ENCODE assay signal across 27 cellular contexts in genomic region chr5:123502120-123502519, GRCh38.
"Had no signal": no experiment of that assay in that cellular context is flagged by ENCODE, and none has a peak within 500 bp of the region (broad histone marks: within the 10 kb centered on the region; RNA-seq: fewer than 3 reads in every experiment).

No MANE protein-coding gene starts in this region.

- H3K9me3 Mint-ChIP-seq: naive thymus-derived CD4-positive, alpha-beta T cell; natural killer cell treated with Interleukin-12 subunit alpha and Interleukin-12 subunit beta and Interleukin-15 and Interleukin-18, amount 100 ng/mL, for 72 hours; stimulated activated effector memory CD8-positive, alpha-beta T cell treated with anti-CD3 and anti-CD28 coated beads, Interleukin-12 subunit alpha, Interleukin-12 subunit beta, amount 100 ng/mL, for 72 hours; stimulated activated naive CD8-positive, alpha-beta T cell treated with anti-CD3 and anti-CD28 coated beads, Interleukin-15, Interleukin-2, amounts not matched to agents 100 ng/mL and 50 ng/mL, for 24 hours; type B pancreatic cell had no signal

- H3K27me3 Mint-ChIP-seq: stimulated activated naive CD8-positive, alpha-beta T cell treated with anti-CD3 and anti-CD28 coated beads, Interleukin-15, Interleukin-2, amounts not matched to agents 100 ng/mL and 50 ng/mL, for 24 hours had no signal

- H3K4me3 Mint-ChIP-seq: naive thymus-derived CD4-positive, alpha-beta T cell; natural killer cell treated with Interleukin-12 subunit alpha and Interleukin-12 subunit beta and Interleukin-15 and Interleukin-18, amount 100 ng/mL, for 72 hours; stimulated activated effector memory CD8-positive, alpha-beta T cell treated with anti-CD3 and anti-CD28 coated beads, Interleukin-12 subunit alpha, Interleukin-12 subunit beta, amount 100 ng/mL, for 72 hours; stimulated activated naive CD8-positive, alpha-beta T cell treated with anti-CD3 and anti-CD28 coated beads, Interleukin-15, Interleukin-2, amounts not matched to agents 100 ng/mL and 50 ng/mL, for 24 hours; type B pancreatic cell had no signal

- H3K27ac Mint-ChIP-seq: natural killer cell treated with Interleukin-12 subunit alpha and Interleukin-12 subunit beta and Interleukin-15 and Interleukin-18, amount 100 ng/mL, for 72 hours; stimulated activated effector memory CD8-positive, alpha-beta T cell treated with anti-CD3 and anti-CD28 coated beads, Interleukin-12 subunit alpha, Interleukin-12 subunit beta, amount 100 ng/mL, for 72 hours; stimulated activated naive CD8-positive, alpha-beta T cell treated with anti-CD3 and anti-CD28 coated beads, Interleukin-15, Interleukin-2, amounts not matched to agents 100 ng/mL and 50 ng/mL, for 24 hours; type B pancreatic cell had no signal

- H3K27ac ChIP-seq: left lung, lower lobe of right lung, ovary, prostate gland, skin epidermis, spleen, suprapubic skin, thoracic aorta, tibial artery, uterus had no signal

- H3K4me3 ChIP-seq: left lung, lower lobe of right lung, ovary, prostate gland, skin epidermis, spleen, suprapubic skin, thoracic aorta, tibial artery, uterus had no signal

- H3K4me1 ChIP-seq: left lung, lower lobe of right lung, prostate gland, spleen, suprapubic skin, tibial artery, uterus had no signal

- H3K4me1 Mint-ChIP-seq: stimulated activated effector memory CD8-positive, alpha-beta T cell treated with anti-CD3 and anti-CD28 coated beads, Interleukin-12 subunit alpha, Interleukin-12 subunit beta, amount 100 ng/mL, for 72 hours had no signal

- H3K27me3 ChIP-seq: left lung, ovary, spleen, suprapubic skin, tibial artery, uterus had no signal

- H3K36me3 Mint-ChIP-seq: naive thymus-derived CD4-positive, alpha-beta T cell; natural killer cell treated with Interleukin-12 subunit alpha and Interleukin-12 subunit beta and Interleukin-15 and Interleukin-18, amount 100 ng/mL, for 72 hours; stimulated activated effector memory CD8-positive, alpha-beta T cell treated with anti-CD3 and anti-CD28 coated beads, Interleukin-12 subunit alpha, Interleukin-12 subunit beta, amount 100 ng/mL, for 72 hours; type B pancreatic cell had no signal

- FAIRE-seq: keratinocyte had no signal

- H3K9me3 ChIP-seq: left lung, lower lobe of right lung, ovary, prostate gland, spleen, suprapubic skin, thoracic aorta, tibial artery, uterus had no signal

- DNase-seq: hippocampal formation; kidney glomerular epithelial cell; left cardiac atrium; lower lobe of right lung; mammary epithelial cell; mesenchymal stem cell; naive thymus-derived CD4-positive, alpha-beta T cell; ovary; posterior cingulate gyrus; retina; right cardiac atrium; spleen; stimulated activated CD4-positive, alpha-beta T cell treated with anti-CD3 and anti-CD28 coated beads, Interleukin-4, amount 100 ng/mL, for 24 hours; stimulated activated naive CD4-positive, alpha-beta T cell; tibial artery; uterus had no signal

- ATAC-seq: left cardiac atrium; left lung; lower lobe of right lung; naive thymus-derived CD4-positive, alpha-beta T cell; natural killer cell treated with Interleukin-12 subunit alpha and Interleukin-12 subunit beta and Interleukin-15 and Interleukin-18, amount 100 ng/mL, for 72 hours; right cardiac atrium; sciatic nerve; stimulated activated effector memory CD8-positive, alpha-beta T cell treated with anti-CD3 and anti-CD28 coated beads, Interleukin-12 subunit alpha, Interleukin-12 subunit beta, amount 100 ng/mL, for 72 hours had no signal

- H3K36me3 ChIP-seq: left lung, lower lobe of right lung, ovary, prostate gland, spleen, suprapubic skin, thoracic aorta, tibial artery, uterus had no signal
